Comparison of ENCODE assay signal across 15 cellular contexts in genomic region chr2:148990968-148991367, GRCh38. TPM values are rescaled to one million over a fixed set of nuclear protein-coding genes. Genes with fewer than 3 reads are reported as not detected.
A peak's percentile ranks its signal among the peaks of the same experiment; 100 is the strongest.
DNase-seq lines count a peak whose midpoint lies in the region; ATAC-seq, FAIRE-seq and TF ChIP-seq lines count a peak whose summit lies in the region.
"Had no signal": no experiment of that assay in that cellular context is flagged by ENCODE, and none has a peak within 500 bp of the region (broad histone marks: within the 10 kb centered on the region; RNA-seq: fewer than 3 reads in every experiment).

No MANE protein-coding gene starts in this region.

- H3K9ac ChIP-seq in K562 (ENCODE audit: insufficient read depth in 1 of 2, low read depth in 2 of 2, low read length in 2 of 2) (no peak overlapping the region), Karpas-422 (ENCODE audit: low read length) (no peak overlapping the region)

- no peak for TF ChIP-seq POLR2A in K562 (conservative IDR thresholded peaks at IDR 0.05)

- intact Hi-C loops in K562 (cut with micrococcal nuclease): loop anchor here (1.0 kb wide), 3 partner anchors 65 to 1053 kb away; no protein-coding TSS in a partner anchor

- H3K79me2 ChIP-seq in K562 (ENCODE audit: control insufficient read depth, insufficient read depth, low read length) (no peaks in the 10 kb centered on the region), Karpas-422 (ENCODE audit: low read length) (no peaks in the 10 kb centered on the region)

- H3K4me3 ChIP-seq in K562 (no peak overlapping the region), Karpas-422 (ENCODE audit: low read length) (no peak overlapping the region)

- DNase-seq in NCI-H1417 (lab: John Stamatoyannopoulos, UW) (peak; percentile 8 to 67 (median 37)), NCI-H1417 treated with DMSO at 0.1 percent for 48 hours (lab: John Stamatoyannopoulos, UW) (no peak), COLO668 (lab: John Stamatoyannopoulos, UW; ENCODE audit: unreplicated experiment) (peak; percentile 93), NCI-H345 (lab: John Stamatoyannopoulos, UW) (peak; percentile 6), K562 (ENCODE audit: extremely low read depth in 1 of 4, low spot score in 3 of 4) (no peak), NCI-H226 (no peak), Karpas-422 (no peak)
- DNase-seq: C1 segment of cervical spinal cord, DMS79, NCI-H1694, T-helper 2 cell had no signal

- WGBS in K562 (ENCODE audit: insufficient coverage, low coverage, missing lambda C conversion rate): under 1% methylated on average over 6 of the region's 6 CpGs

- H3K4me2 ChIP-seq in K562 (ENCODE audit: insufficient read depth, low read length) (no peak overlapping the region), Karpas-422 (ENCODE audit: low read depth, low read length, poor library complexity, severe bottlenecking) (no peak overlapping the region)

- no peak for FAIRE-seq in K562 (lab: Jason Lieb, UNC)
- FAIRE-seq: G401.6, GM12891 had no signal

- no peak overlapping the region for H3K27ac ChIP-seq in K562 (ENCODE audit: extremely low read depth, low read depth, low read length)
- no peak overlapping the region for H3K27ac ChIP-seq in Karpas-422 (ENCODE audit: low read length)

- TF ChIP-seq EP300 in K562 (IDR thresholded peaks at IDR 0.05; ENCODE audit: low read length): no peak

- no TSS peak for BruUV-seq in K562 (replicated peaks; lab: Mats Ljungman, UMichigan)

- no peaks in the 10 kb centered on the region for H3K9me1 ChIP-seq in K562 (ENCODE audit: control insufficient read depth, insufficient read depth, low read length)

- CTCF ChIA-PET in K562 (lab: Yijun Ruan, JAX; ENCODE audit: low intra/inter-chr PET ratio): interaction anchor here (0.6 to 1.8 kb wide), 3 partner anchors 346 to 350 kb away, joined by 3 to 29 read pairs (median 4); partner anchors contain the start of gene EPC2

- H3K27me3 ChIP-seq in K562 (ENCODE audit: control insufficient read depth in 2 of 2, insufficient read depth in 2 of 2, low read length in 2 of 2): peaks cover 0 to 8% of the 10 kb centered on the region in 2 experiments; a peak in 1 of 5 replicates
- no peaks in the 10 kb centered on the region for H3K27me3 ChIP-seq in Karpas-422 (ENCODE audit: low read length)

- no peaks in the 10 kb centered on the region for H3K4me1 ChIP-seq in K562 (replicated peaks in 1 of 2; ENCODE audit: control insufficient read depth in 2 of 2, insufficient read depth in 2 of 2, low read length in 2 of 2)
- peaks cover 5% of the 10 kb centered on the region for H3K4me1 ChIP-seq in Karpas-422 (ENCODE audit: low read length)

- H3K36me3 ChIP-seq in K562 (ENCODE audit: control insufficient read depth, insufficient read depth, low read length) (no peaks in the 10 kb centered on the region), Karpas-422 (ENCODE audit: insufficient read depth, low read length) (no peaks in the 10 kb centered on the region)

- no peaks in the 10 kb centered on the region for H4K20me1 ChIP-seq in K562 (replicated peaks; ENCODE audit: control insufficient read depth, insufficient read depth, low read length)
- H4K20me1 ChIP-seq in Karpas-422 (ENCODE audit: insufficient read depth, low read depth, low read length): no peaks in the 10 kb centered on the region

- no peaks in the 10 kb centered on the region for H3K9me2 ChIP-seq in Karpas-422 (replicated peaks; ENCODE audit: insufficient read depth, low read length)

- H3K9me3 ChIP-seq in K562 (replicated peaks; ENCODE audit: control insufficient read depth, insufficient read depth, low read depth, low read length) (no peaks in the 10 kb centered on the region), Karpas-422 (ENCODE audit: low read length) (no peaks in the 10 kb centered on the region)

- no peak for ATAC-seq in K562
- no peak for ATAC-seq in GM21447 (IDR thresholded peaks at IDR 0.05; ENCODE audit: unreplicated experiment)
- ATAC-seq: HCT116 had no signal

- in situ Hi-C loops in K562 (cut with MboI): loop anchor here (25.0 kb wide), 1 partner anchor 1054 kb away; no protein-coding TSS in a partner anchor

- no peak for TF ChIP-seq CTCF in K562 (IDR thresholded peaks at IDR 0.05 in 2 of 3, conservative IDR thresholded peaks at IDR 0.05 in 1 of 3; ENCODE audit: insufficient read depth in 2 of 3, low read depth in 1 of 3, low read length in 3 of 3)

- POLR2A ChIA-PET in K562 (lab: Yijun Ruan, JAX): no interaction called here

- no peak overlapping the region for H2AFZ ChIP-seq in K562 (ENCODE audit: low read depth, low read length)
- no peak overlapping the region for H2AFZ ChIP-seq in Karpas-422 (ENCODE audit: low read length)

- TF ChIP-seq RAD21 in K562 (CRISPR knock-in tag; conservative IDR thresholded peaks at IDR 0.05 in 1 of 2, IDR thresholded peaks at IDR 0.05 in 1 of 2): no peak

TF ChIP-seq in K562, 482 proteins besides CTCF, POLR2A, EP300 and RAD21:
- TF ChIP-seq NFIX (CRISPR knock-in tag; IDR thresholded peaks at IDR 0.05; ENCODE audit: low read depth) (peak; percentile 77), ARID3A (IDR thresholded peaks at IDR 0.05; ENCODE audit: borderline replicate concordance, low read depth, low read length) (no peak), NFIC (IDR thresholded peaks at IDR 0.05) (peak; percentile 89)

RNA-seq across cellular contexts. Expression of gene LYPD6B, which starts 47.5 kb away (rescaled TPM):
- total RNA-seq in K562 (2011; cell fraction: chromatin; rRNA removed; ENCODE audit: low replicate concordance): not detected in 2 replicates
- total RNA-seq in K562 (2011; cell fraction: nucleolus; rRNA removed): not detected in 2 replicates
- total RNA-seq in K562 (2011; cell fraction: nucleoplasm; rRNA removed): not detected in 2 replicates
- total RNA-seq in K562 (2014; rRNA removed): not detected in 2 replicates
- not detected in 2 replicates for total RNA-seq in K562 (2014; rRNA removed; fragmentation: Illumina TruSeq; extraction: Trizol)
- total RNA-seq in K562 (2015; rRNA removed; fragmentation: Illumina TruSeq; extraction: Trizol): not detected in 2 replicates
- not detected in 2 replicates for total RNA-seq in K562 (2021)
- not detected in 2 replicates for polyA plus RNA-seq in K562 (2011; rRNA removed)
- not detected in 2 replicates for polyA plus RNA-seq in K562 (2011; cell fraction: cytosol; rRNA removed)
- not detected in 2 replicates for polyA plus RNA-seq in K562 (2011; cell fraction: nucleus; rRNA removed)
- polyA plus RNA-seq in K562 (2012): not detected in 2 replicates
- not detected in 2 replicates for polyA plus RNA-seq in K562 (2014; fragmentation: Illumina TruSeq; extraction: Trizol)
- polyA plus RNA-seq in K562 (2014; fragmentation: Nextera tagmentation; extraction: Ambion mirVana): not detected
- polyA plus RNA-seq in K562 (2014; rRNA removed): not detected in 2 replicates
- polyA minus RNA-seq in K562 (2011; rRNA and poly(A)+ RNA removed): not detected in 2 replicates
- polyA minus RNA-seq in K562 (2011; cell fraction: cytosol; rRNA and poly(A)+ RNA removed): not detected in 2 replicates
- polyA minus RNA-seq in K562 (2011; cell fraction: nucleus; rRNA and poly(A)+ RNA removed): not detected in 2 replicates
- 0.43 and 0.75 TPM in 2 replicates for total RNA-seq in Karpas-422 (2014; rRNA removed; shearing (Covaris generic); ENCODE audit: low replicate concordance)

Comparison
In these comparisons a context has a peak if more than half of its experiments do, and no peak if none do; other contexts are left out.
1. DNase-seq: peak in NCI-H1417 (3 of 3), COLO668 (single experiment) and NCI-H345 (single experiment); none in NCI-H1417 treated with DMSO at 0.1 percent for 48 hours (single experiment), K562 (0 of 4), NCI-H226 (single experiment) and Karpas-422 (single experiment).